In genomic region chr17:60598001-60598736, GRCh38 we compare ENCODE assay signal across 9 cellular contexts. TPM values are rescaled to one million over a fixed set of nuclear protein-coding genes. Genes with fewer than 3 reads are reported as not detected.
A peak's percentile ranks its signal among the peaks of the same experiment; 100 is the strongest.
DNase-seq lines count a peak whose midpoint lies in the region; ATAC-seq and TF ChIP-seq lines count a peak whose summit lies in the region.
"Had no signal": no experiment of that assay in that cellular context is flagged by ENCODE, and none has a peak within 500 bp of the region (broad histone marks: within the 10 kb centered on the region; RNA-seq: fewer than 3 reads in every experiment).

No MANE protein-coding gene starts in this region.

- H3K4me1 Mint-ChIP-seq in activated naive CD8-positive, alpha-beta T cell treated with anti-CD3 and anti-CD28 coated beads, Interleukin-2, amount 10 ng/mL, durations not matched to agents 7 days and 5 days: peaks cover 23% of the 10 kb centered on the region

- H3K4me1 ChIP-seq in DOHH2 (ENCODE audit: control insufficient read depth, low read length) (peaks cover 25% of the 10 kb centered on the region), neutrophil (ENCODE audit: control insufficient read depth in 1 of 2, insufficient read depth in 1 of 2, low read depth in 1 of 2, low read length in 1 of 2) (peaks cover 44 to 48% of the 10 kb centered on the region in 2 experiments)

- no peaks in the 10 kb centered on the region for H3K27me3 Mint-ChIP-seq in activated naive CD8-positive, alpha-beta T cell treated with anti-CD3 and anti-CD28 coated beads, Interleukin-2, amount 10 ng/mL, durations not matched to agents 7 days and 5 days

- H3K9me2 ChIP-seq in DOHH2 (replicated peaks; ENCODE audit: control insufficient read depth, low read length): no peaks in the 10 kb centered on the region

- peak overlapping the region; percentile 85; the same call in 1 of the 2 replicates for H3K4me3 ChIP-seq in DOHH2 (ENCODE audit: low read length)
- H3K4me3 ChIP-seq in neutrophil (ENCODE audit: low read depth in 1 of 2, low read length in 1 of 2): peak overlapping the region; percentile 9 to 92

- ATAC-seq in activated naive CD8-positive, alpha-beta T cell treated with anti-CD3 and anti-CD28 coated beads, Interleukin-2, amount 10 ng/mL, durations not matched to agents 7 days and 5 days (ENCODE audit: low read depth): no peak
- ATAC-seq in HG02973 (IDR thresholded peaks at IDR 0.05; ENCODE audit: unreplicated experiment) (no peak), Right ventricle myocardium inferior (no peak)

- POLR2A ChIA-PET in activated naive CD8-positive, alpha-beta T cell treated with anti-CD3 and anti-CD28 coated beads, Interleukin-2, amount 10 ng/mL, durations not matched to agents 7 days and 5 days (lab: Charles Lee): interaction anchor here (0.6 to 2.1 kb wide), 3 partner anchors 18 to 371 kb away, joined by 3 to 12 read pairs (median 4); no protein-coding TSS in a partner anchor

- H4K20me1 ChIP-seq in DOHH2 (ENCODE audit: control insufficient read depth, insufficient read depth, low read depth, low read length): peaks cover 17% of the 10 kb centered on the region

- intact Hi-C loops in Right ventricle myocardium inferior (cut with DNase I): no loop called here

- H3K9me3 ChIP-seq in DOHH2 (ENCODE audit: control insufficient read depth, insufficient read depth, low read length): no peaks in the 10 kb centered on the region
- no peaks in the 10 kb centered on the region for H3K9me3 ChIP-seq in neutrophil
- H3K9me3 ChIP-seq: thoracic aorta had no signal

- no peak for TF ChIP-seq CTCF in DOHH2 (IDR thresholded peaks at IDR 0.05; ENCODE audit: low read depth, low read length, poor library complexity, severe bottlenecking)
- TF ChIP-seq CTCF in neutrophil (IDR thresholded peaks at IDR 0.05): no peak
- no peak for TF ChIP-seq CTCF in GM10266 (IDR thresholded peaks at IDR 0.05; ENCODE audit: control insufficient read depth, insufficient read depth, low read depth, missing control alignments)

- H3K27me3 ChIP-seq in DOHH2 (ENCODE audit: control insufficient read depth, low read length) (no peaks in the 10 kb centered on the region), neutrophil (no peaks in the 10 kb centered on the region)

- H3K27ac Mint-ChIP-seq in activated naive CD8-positive, alpha-beta T cell treated with anti-CD3 and anti-CD28 coated beads, Interleukin-2, amount 10 ng/mL, durations not matched to agents 7 days and 5 days: peak overlapping the region; percentile 57

- peak overlapping the region; percentile 88 for H3K4me2 ChIP-seq in DOHH2 (ENCODE audit: low read length)

- DNase-seq in MV-4-11 (lab: John Stamatoyannopoulos, UW): peak; percentile 87
- DNase-seq in activated naive CD8-positive, alpha-beta T cell treated with anti-CD3 and anti-CD28 coated beads, Interleukin-2, amount 10 ng/mL, durations not matched to agents 7 days and 5 days: no peak
- DNase-seq in Right ventricle myocardium inferior (ENCODE audit: missing footprints): no peak
- no peak for DNase-seq in GM10266 (ENCODE audit: extremely low spot score)
- no peak for DNase-seq in NCI-H526 (lab: John Stamatoyannopoulos, UW)

- H3K79me2 ChIP-seq in DOHH2 (ENCODE audit: control insufficient read depth, low read length): peaks cover 31% of the 10 kb centered on the region

- peaks cover 7% of the 10 kb centered on the region for H3F3A ChIP-seq in DOHH2 (ENCODE audit: control insufficient read depth, insufficient read depth)

- H3K36me3 Mint-ChIP-seq in activated naive CD8-positive, alpha-beta T cell treated with anti-CD3 and anti-CD28 coated beads, Interleukin-2, amount 10 ng/mL, durations not matched to agents 7 days and 5 days: peaks cover 7% of the 10 kb centered on the region

- no peaks in the 10 kb centered on the region for H3K9me3 Mint-ChIP-seq in activated naive CD8-positive, alpha-beta T cell treated with anti-CD3 and anti-CD28 coated beads, Interleukin-2, amount 10 ng/mL, durations not matched to agents 7 days and 5 days

- H3K27ac ChIP-seq in DOHH2 (ENCODE audit: low read depth, low read length): no peak overlapping the region
- H3K27ac ChIP-seq in neutrophil: peak overlapping the region; percentile 63

- H3K36me3 ChIP-seq in DOHH2 (ENCODE audit: control insufficient read depth, low read length) (peaks cover 4% of the 10 kb centered on the region; the same call in 1 of the 2 replicates), neutrophil (no peaks in the 10 kb centered on the region)
- H3K36me3 ChIP-seq: thoracic aorta had no signal

- H3K4me3 Mint-ChIP-seq in activated naive CD8-positive, alpha-beta T cell treated with anti-CD3 and anti-CD28 coated beads, Interleukin-2, amount 10 ng/mL, durations not matched to agents 7 days and 5 days: peak overlapping the region; percentile 35

RNA-seq across cellular contexts. Expression of gene PPM1D, which starts 1.8 kb away (rescaled TPM):
- total RNA-seq in activated naive CD8-positive, alpha-beta T cell treated with anti-CD3 and anti-CD28 coated beads, Interleukin-2, amount 10 ng/mL, durations not matched to agents 7 days and 5 days: 10 to 100 TPM; 17.1 to 17.5 TPM
- 7.4 TPM for total RNA-seq in Right ventricle myocardium inferior
